In the genomic region with DNA sequence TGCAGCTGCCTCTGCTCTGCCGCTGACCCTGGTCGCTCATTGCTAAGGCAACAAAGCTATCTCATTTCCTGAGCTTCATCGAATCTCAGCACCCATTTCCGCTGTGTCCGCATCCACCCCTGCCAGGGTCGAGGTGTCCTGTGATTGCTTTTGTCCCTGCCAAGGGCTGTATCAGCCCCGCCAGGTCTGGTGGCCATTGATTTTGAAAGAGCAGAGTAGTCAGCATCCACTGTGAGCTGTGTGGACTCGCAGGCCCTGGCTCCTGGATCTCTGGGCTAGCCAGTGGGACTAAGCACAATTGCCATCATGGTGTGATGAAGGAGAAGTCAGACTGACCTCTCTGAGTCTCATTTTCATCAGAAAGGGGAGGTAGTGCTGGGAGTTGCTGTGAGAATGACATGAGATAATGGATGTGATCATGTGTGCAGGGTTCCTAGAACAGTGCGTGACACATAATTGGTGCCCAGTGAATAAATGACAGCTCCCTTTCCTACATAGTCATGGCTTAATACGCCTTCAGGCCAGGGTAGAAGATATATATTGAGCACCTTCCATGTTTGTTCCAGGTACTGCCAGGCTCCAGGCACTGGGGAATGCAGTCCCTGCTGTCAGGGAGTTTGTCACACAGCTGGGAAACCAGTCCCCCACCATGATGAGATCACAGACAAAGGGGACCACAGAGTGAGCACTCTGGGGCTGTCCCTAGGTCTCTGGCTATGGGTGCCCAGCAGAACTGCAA, we compare ENCODE assay signal across 1 cellular context.
TF ChIP-seq lines count a peak whose summit lies in the region.

No MANE protein-coding gene starts in this region.

TF ChIP-seq in IMR-90, 13 proteins besides CTCF, POLR2A, EP300 and RAD21:
- TF ChIP-seq FOS (IDR thresholded peaks at IDR 0.05; ENCODE audit: low read depth, low read length) (no peak), BHLHE40 (IDR thresholded peaks at IDR 0.05; ENCODE audit: low read depth, low read length) (no peak), MAZ (IDR thresholded peaks at IDR 0.05; ENCODE audit: borderline replicate concordance, low read depth, low read length) (no peak), CEBPB (IDR thresholded peaks at IDR 0.05; ENCODE audit: low read depth, low read length) (no peak), CHD1 (IDR thresholded peaks at IDR 0.05; ENCODE audit: low read depth, low read length) (no peak), SMC3 (IDR thresholded peaks at IDR 0.05; ENCODE audit: low read depth, low read length) (no peak), MAFK (IDR thresholded peaks at IDR 0.05; ENCODE audit: low read depth, low read length) (no peak), RCOR1 (IDR thresholded peaks at IDR 0.05; ENCODE audit: insufficient replicate concordance, low read length) (no peak), RFX5 (IDR thresholded peaks at IDR 0.05; ENCODE audit: low read depth, low read length) (no peak)
- TF ChIP-seq, protein P1, sequence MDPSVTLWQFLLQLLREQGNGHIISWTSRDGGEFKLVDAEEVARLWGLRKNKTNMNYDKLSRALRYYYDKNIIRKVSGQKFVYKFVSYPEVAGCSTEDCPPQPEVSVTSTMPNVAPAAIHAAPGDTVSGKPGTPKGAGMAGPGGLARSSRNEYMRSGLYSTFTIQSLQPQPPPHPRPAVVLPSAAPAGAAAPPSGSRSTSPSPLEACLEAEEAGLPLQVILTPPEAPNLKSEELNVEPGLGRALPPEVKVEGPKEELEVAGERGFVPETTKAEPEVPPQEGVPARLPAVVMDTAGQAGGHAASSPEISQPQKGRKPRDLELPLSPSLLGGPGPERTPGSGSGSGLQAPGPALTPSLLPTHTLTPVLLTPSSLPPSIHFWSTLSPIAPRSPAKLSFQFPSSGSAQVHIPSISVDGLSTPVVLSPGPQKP (IDR thresholded peaks at IDR 0.05; ENCODE audit: borderline replicate concordance, low read depth, low read length) = no peak
